In genomic region chr18:23479829-23480505, GRCh38 we compare ENCODE assay signal across 15 cellular contexts. TPM values are rescaled to one million over a fixed set of nuclear protein-coding genes. Genes with fewer than 3 reads are reported as not detected.
DNase-seq lines count a peak whose midpoint lies in the region; ATAC-seq and TF ChIP-seq lines count a peak whose summit lies in the region.
"Had no signal": no experiment of that assay in that cellular context is flagged by ENCODE, and none has a peak within 500 bp of the region (broad histone marks: within the 10 kb centered on the region; RNA-seq: fewer than 3 reads in every experiment).

No MANE protein-coding gene starts in this region.

- intact Hi-C loops in gastrocnemius medialis (cut with DNase I; ENCODE audit: low total_unique reads): no loop called here

- ATAC-seq in HG02759 (IDR thresholded peaks at IDR 0.05; ENCODE audit: unreplicated experiment) (peak; percentile 69), naive B cell (ENCODE audit: low read depth in 2 of 2) (peak; percentile 97 to 98), gastrocnemius medialis (no peak)
- ATAC-seq: left cardiac atrium; Right ventricle myocardium inferior; stimulated activated effector memory CD8-positive, alpha-beta T cell treated with anti-CD3 and anti-CD28 coated beads, Interleukin-12 subunit alpha, Interleukin-12 subunit beta, amount 100 ng/mL, for 72 hours had no signal

- H3K4me3 Mint-ChIP-seq in naive B cell: peak overlapping the region; percentile 64 to 90 (median 77)
- H3K4me3 Mint-ChIP-seq: stimulated activated effector memory CD8-positive, alpha-beta T cell treated with anti-CD3 and anti-CD28 coated beads, Interleukin-12 subunit alpha, Interleukin-12 subunit beta, amount 100 ng/mL, for 72 hours had no signal

- no peak overlapping the region for H2AFZ ChIP-seq in OCI-LY3 (ENCODE audit: low read depth, low read length)

- DNase-seq in naive B cell (peak; percentile 75), gastrocnemius medialis (no peak), AG08396 (ENCODE audit: low spot score) (no peak), T-helper 1 cell (no peak), NCI-H2196 treated with DMSO at 0.1 percent for 48 hours (lab: John Stamatoyannopoulos, UW; ENCODE audit: unreplicated experiment) (no peak)
- DNase-seq: C1 segment of cervical spinal cord, erythroblast, left cardiac atrium, NCI-H146, NCI-H524 had no signal

- in situ Hi-C loops in gastrocnemius medialis (cut with MboI; ENCODE audit: low sequenced_read_pairs in 4 of 4): no loop called here

- H3K27me3 Mint-ChIP-seq in naive B cell: no peaks in the 10 kb centered on the region

- peaks cover 10 to 32% of the 10 kb centered on the region in 2 donors for H3K36me3 Mint-ChIP-seq in naive B cell
- H3K36me3 Mint-ChIP-seq: stimulated activated effector memory CD8-positive, alpha-beta T cell treated with anti-CD3 and anti-CD28 coated beads, Interleukin-12 subunit alpha, Interleukin-12 subunit beta, amount 100 ng/mL, for 72 hours had no signal

- H3K36me3 ChIP-seq in OCI-LY3 (replicated peaks; ENCODE audit: low read depth, low read length): peaks cover 39% of the 10 kb centered on the region
- peaks cover 2 to 83% of the 10 kb centered on the region in 2 donors for H3K36me3 ChIP-seq in gastrocnemius medialis

- TF ChIP-seq POLR2A in gastrocnemius medialis (IDR thresholded peaks at IDR 0.05): no peak

- no peaks in the 10 kb centered on the region for H3K9me3 Mint-ChIP-seq in naive B cell
- H3K9me3 Mint-ChIP-seq: stimulated activated effector memory CD8-positive, alpha-beta T cell treated with anti-CD3 and anti-CD28 coated beads, Interleukin-12 subunit alpha, Interleukin-12 subunit beta, amount 100 ng/mL, for 72 hours had no signal

- no peaks in the 10 kb centered on the region for H3K9me3 ChIP-seq in OCI-LY3 (ENCODE audit: insufficient read depth, low read length)
- no peaks in the 10 kb centered on the region for H3K9me3 ChIP-seq in gastrocnemius medialis

- H3K4me3 ChIP-seq in GM08714 (ENCODE audit: low read length) (peak overlapping the region; percentile 30; the same call in 1 of the 2 replicates), OCI-LY3 (ENCODE audit: low read length) (peak overlapping the region; percentile 38), gastrocnemius medialis (no peak overlapping the region)

- no peaks in the 10 kb centered on the region for H4K20me1 ChIP-seq in OCI-LY3 (ENCODE audit: insufficient read depth, low read length)

- H3K4me1 Mint-ChIP-seq in naive B cell: peaks cover 42 to 80% (median 55%) of the 10 kb centered on the region in 3 donors
- H3K4me1 Mint-ChIP-seq: stimulated activated effector memory CD8-positive, alpha-beta T cell treated with anti-CD3 and anti-CD28 coated beads, Interleukin-12 subunit alpha, Interleukin-12 subunit beta, amount 100 ng/mL, for 72 hours had no signal

- H3K27ac Mint-ChIP-seq in naive B cell: peak overlapping the region; percentile 81 to 98 (median 88)
- H3K27ac Mint-ChIP-seq: stimulated activated effector memory CD8-positive, alpha-beta T cell treated with anti-CD3 and anti-CD28 coated beads, Interleukin-12 subunit alpha, Interleukin-12 subunit beta, amount 100 ng/mL, for 72 hours had no signal

- peaks cover 19% of the 10 kb centered on the region for H3K4me1 ChIP-seq in OCI-LY3 (ENCODE audit: low read length)
- no peaks in the 10 kb centered on the region for H3K4me1 ChIP-seq in gastrocnemius medialis

- H3K4me2 ChIP-seq in OCI-LY3 (ENCODE audit: low read length): peak overlapping the region; percentile 60

- TF ChIP-seq CTCF in OCI-LY3 (IDR thresholded peaks at IDR 0.05; ENCODE audit: low read depth, low read length) (no peak), gastrocnemius medialis (IDR thresholded peaks at IDR 0.05 in 4 of 5, conservative IDR thresholded peaks at IDR 0.05 in 1 of 5) (no peak)

- H3K27ac ChIP-seq in OCI-LY3 (ENCODE audit: low read length) (peak overlapping the region; percentile 79), gastrocnemius medialis (no peak overlapping the region)

- H3K9ac ChIP-seq in OCI-LY3 (ENCODE audit: low read length): peak overlapping the region; percentile 26; the same call in 1 of the 2 replicates

- H3K27me3 ChIP-seq in OCI-LY3 (ENCODE audit: low read depth, low read length) (no peaks in the 10 kb centered on the region), gastrocnemius medialis (no peaks in the 10 kb centered on the region)

- no peaks in the 10 kb centered on the region for H3K79me2 ChIP-seq in OCI-LY3 (ENCODE audit: low read length)

RNA-seq across cellular contexts. Expression of gene RMC1, which starts 23.3 kb away (rescaled TPM):
- polyA plus RNA-seq in naive B cell (ENCODE audit: low read depth in 6 of 6): 10 to 100 TPM; 40.1 to 98.1 (median 88.1) TPM
- 10 to 100 TPM; 20.1 to 27.3 (median 25.2) TPM for total RNA-seq in gastrocnemius medialis

RNA-seq across cellular contexts. Expression of gene RIOK3, which starts 26.9 kb away (rescaled TPM):
- 10 to 100 TPM; 67.1 to 95.8 (median 78.8) TPM for polyA plus RNA-seq in naive B cell (ENCODE audit: low read depth in 6 of 6)
- 100 to 1,000 TPM in 3 of 4 donors, 10 to 100 TPM in 1; 77.3 to 220 (median 114) TPM for total RNA-seq in gastrocnemius medialis

Comparison
In these comparisons a context has a peak if more than half of its experiments do, and no peak if none do; other contexts are left out.
1. H3K4me3 ChIP-seq: peak in GM08714 (single experiment) and OCI-LY3 (single experiment); none in gastrocnemius medialis (0 of 4).
2. ATAC-seq: peak in HG02759 (single experiment) and naive B cell (2 of 2); none in gastrocnemius medialis (0 of 2).